In the genomic region with DNA sequence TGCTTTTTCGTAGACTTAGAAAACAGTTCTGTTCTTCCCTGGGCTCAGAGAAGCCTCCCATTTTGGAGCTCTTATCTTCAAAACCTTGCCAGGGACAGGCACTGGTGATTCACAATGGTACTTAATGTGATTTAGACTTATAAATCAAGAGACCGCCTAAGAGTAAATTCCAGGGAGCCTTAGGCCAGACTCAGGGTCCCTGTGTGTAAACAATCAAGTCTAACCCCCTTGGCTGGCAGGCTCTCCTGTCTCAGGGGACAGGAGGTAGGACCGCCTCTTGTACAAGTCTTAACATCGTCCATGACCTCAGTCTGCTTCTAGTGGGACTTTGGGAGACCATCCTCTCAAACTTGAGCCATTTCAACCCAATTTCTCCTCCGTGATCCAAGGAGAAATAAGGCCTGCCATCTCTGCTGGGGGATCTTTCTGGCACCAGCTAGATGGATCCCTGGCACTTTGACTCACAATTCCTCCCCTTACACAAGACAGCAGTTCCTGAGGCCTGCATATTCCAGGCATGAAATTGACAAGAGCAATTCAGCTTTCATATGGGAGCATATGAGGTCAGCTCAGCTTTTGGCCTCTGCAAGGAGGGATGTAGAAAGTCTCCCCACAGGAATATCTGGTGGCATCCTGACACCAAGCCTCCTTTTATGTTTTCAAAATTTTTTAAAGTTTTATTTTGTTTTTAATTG, we compare ENCODE assay signal across 28 cellular contexts.
"Had no signal": no experiment of that assay in that cellular context is flagged by ENCODE, and none has a peak within 500 bp of the region (broad histone marks: within the 10 kb centered on the region; RNA-seq: fewer than 3 reads in every experiment).

No MANE protein-coding gene starts in this region.

- ATAC-seq: esophagus mucosa; foreskin keratinocyte; heart left ventricle; left lobe of liver; naive thymus-derived CD4-positive, alpha-beta T cell had no signal

- H3K27ac ChIP-seq: breast epithelium, foreskin keratinocyte, heart left ventricle, neural progenitor cell, parathyroid adenoma, right atrium auricular region, spleen, suprapubic skin, VCaP had no signal

- H3K27me3 Mint-ChIP-seq: activated naive CD8-positive, alpha-beta T cell treated with anti-CD3 and anti-CD28 coated beads, Interleukin-2, amount 10 ng/mL, durations not matched to agents 7 days and 5 days had no signal

- H3K36me3 ChIP-seq: breast epithelium, heart left ventricle, neural progenitor cell, right atrium auricular region, spleen, suprapubic skin, tibial nerve had no signal

- H3K4me3 Mint-ChIP-seq: activated naive CD8-positive, alpha-beta T cell treated with anti-CD3 and anti-CD28 coated beads, Interleukin-2, amount 10 ng/mL, durations not matched to agents 7 days and 5 days; dendritic cell treated with granulocyte-macrophage colony-stimulating factor and Interleukin-4, amounts not matched to agents 40 ng/mL and 50 ng/mL, for 4 days; endodermal cell; naive thymus-derived CD4-positive, alpha-beta T cell; neural progenitor cell; T-helper 1 cell treated with Interleukin-12 subunit alpha and Interleukin-12 subunit beta and Interleukin-4 antibody, amounts not matched to agents 30 μg/mL and 1 μg/mL, for 36 hours had no signal

- H3K27me3 ChIP-seq: breast epithelium, foreskin keratinocyte, heart left ventricle, neural progenitor cell, right atrium auricular region, suprapubic skin, tibial nerve had no signal

- H3K4me3 ChIP-seq: breast epithelium, heart left ventricle, neural progenitor cell, right atrium auricular region, spleen, suprapubic skin, tibial nerve had no signal

- H3K9me3 ChIP-seq: breast epithelium, heart left ventricle, right atrium auricular region, spleen, suprapubic skin, tibial nerve had no signal

- H2AFZ ChIP-seq: neural progenitor cell, parathyroid adenoma had no signal

- H3K36me3 Mint-ChIP-seq: activated naive CD8-positive, alpha-beta T cell treated with anti-CD3 and anti-CD28 coated beads, Interleukin-2, amount 10 ng/mL, durations not matched to agents 7 days and 5 days; naive thymus-derived CD4-positive, alpha-beta T cell; neural progenitor cell had no signal

- H3K9me3 Mint-ChIP-seq: activated naive CD8-positive, alpha-beta T cell treated with anti-CD3 and anti-CD28 coated beads, Interleukin-2, amount 10 ng/mL, durations not matched to agents 7 days and 5 days; dendritic cell treated with granulocyte-macrophage colony-stimulating factor and Interleukin-4, amounts not matched to agents 40 ng/mL and 50 ng/mL, for 4 days; endodermal cell; naive thymus-derived CD4-positive, alpha-beta T cell; neural progenitor cell; T-helper 1 cell treated with Interleukin-12 subunit alpha and Interleukin-12 subunit beta and Interleukin-4 antibody, amounts not matched to agents 30 μg/mL and 1 μg/mL, for 36 hours had no signal

- H3K9ac ChIP-seq: neural progenitor cell, parathyroid adenoma had no signal

- DNase-seq: activated CD4-positive, alpha-beta T cell treated with anti-CD3 and anti-CD28 coated beads for 48 hours; activated CD4-positive, alpha-beta T cell treated with anti-CD3 and anti-CD28 coated beads, Interleukin-2, amount 50 U/mL, for 48 hours; activated CD8-positive, alpha-beta memory T cell treated with anti-CD3 and anti-CD28 coated beads for 24 hours; activated effector memory CD4-positive, alpha-beta T cell treated with Interleukin-2 at 50 U/mL for 16 hours; activated naive CD4-positive, alpha-beta T cell treated with Interleukin-2 at 50 U/mL for 16 hours; activated naive CD8-positive, alpha-beta T cell treated with anti-CD3 and anti-CD28 coated beads, Interleukin-2, amount 10 ng/mL, durations not matched to agents 7 days and 5 days; amygdala; central memory CD4-positive, alpha-beta T cell; endodermal cell; foreskin keratinocyte; heart left ventricle; midbrain; naive thymus-derived CD4-positive, alpha-beta T cell; occipital lobe; spleen; stimulated activated naive CD4-positive, alpha-beta T cell; T-helper 9 cell had no signal

- H3K4me2 ChIP-seq: neural progenitor cell had no signal

- H3K4me1 ChIP-seq: breast epithelium, foreskin keratinocyte, neural progenitor cell had no signal

- H3K27ac Mint-ChIP-seq: activated naive CD8-positive, alpha-beta T cell treated with anti-CD3 and anti-CD28 coated beads, Interleukin-2, amount 10 ng/mL, durations not matched to agents 7 days and 5 days; dendritic cell treated with granulocyte-macrophage colony-stimulating factor and Interleukin-4, amounts not matched to agents 40 ng/mL and 50 ng/mL, for 4 days; endodermal cell; naive thymus-derived CD4-positive, alpha-beta T cell; neural progenitor cell; T-helper 1 cell treated with Interleukin-12 subunit alpha and Interleukin-12 subunit beta and Interleukin-4 antibody, amounts not matched to agents 30 μg/mL and 1 μg/mL, for 36 hours had no signal
